ENCODE assay signal across 17 cellular contexts in genomic region chr2:216960926-216961325, GRCh38.
"Had no signal": no experiment of that assay in that cellular context is flagged by ENCODE, and none has a peak within 500 bp of the region (broad histone marks: within the 10 kb centered on the region; RNA-seq: fewer than 3 reads in every experiment).

No MANE protein-coding gene starts in this region.

- H3K9me3 Mint-ChIP-seq: activated CD4-positive, alpha-beta memory T cell treated with anti-CD3 and anti-CD28 coated beads for 36 hours; activated naive CD4-positive, alpha-beta T cell treated with anti-CD3 and anti-CD28 coated beads, Interleukin-2, amount 10 ng/mL, durations not matched to agents 7 days and 5 days; type B pancreatic cell had no signal

- H3K27ac Mint-ChIP-seq: activated CD4-positive, alpha-beta memory T cell treated with anti-CD3 and anti-CD28 coated beads for 36 hours; activated naive CD4-positive, alpha-beta T cell treated with anti-CD3 and anti-CD28 coated beads, Interleukin-2, amount 10 ng/mL, durations not matched to agents 7 days and 5 days; stimulated activated naive B cell treated with anti-CD40 and anti-IgM and Interleukin-4, amounts not matched to agents 10 μg/mL and 1 μg/mL and 100 μg/mL, for 72 hours; type B pancreatic cell had no signal

- H3K36me3 Mint-ChIP-seq: activated CD4-positive, alpha-beta memory T cell treated with anti-CD3 and anti-CD28 coated beads for 36 hours; activated naive CD4-positive, alpha-beta T cell treated with anti-CD3 and anti-CD28 coated beads, Interleukin-2, amount 10 ng/mL, durations not matched to agents 7 days and 5 days; stimulated activated naive B cell treated with anti-CD40 and anti-IgM and Interleukin-4, amounts not matched to agents 10 μg/mL and 1 μg/mL and 100 μg/mL, for 72 hours; type B pancreatic cell had no signal

- ATAC-seq: body of pancreas; gastroesophageal sphincter; left ventricle myocardium superior; right lobe of liver; stimulated activated naive B cell treated with anti-CD40 and anti-IgM and Interleukin-4, amounts not matched to agents 10 μg/mL and 1 μg/mL and 100 μg/mL, for 72 hours had no signal

- H3K9me3 ChIP-seq: body of pancreas, right lobe of liver, thoracic aorta, vagina had no signal

- DNase-seq: activated CD4-positive, alpha-beta memory T cell treated with anti-CD3 and anti-CD28 coated beads for 36 hours; activated CD4-positive, alpha-beta T cell treated with anti-CD3 and anti-CD28 coated beads for 48 hours; activated naive CD4-positive, alpha-beta T cell treated with anti-CD3 and anti-CD28 coated beads, Interleukin-2, amount 10 ng/mL, durations not matched to agents 7 days and 5 days; activated T-cell treated with anti-CD3 and anti-CD28 coated beads, Interleukin-2, amount 50 U/mL, for 48 hours; body of pancreas; head of caudate nucleus; left ventricle myocardium superior; midbrain; right lobe of liver; small intestine; stimulated activated CD4-positive, alpha-beta T cell treated with anti-CD3 and anti-CD28 coated beads, Interleukin-15, amount 100 ng/mL, for 24 hours; stimulated activated naive B cell treated with anti-CD40 and anti-IgM and Interleukin-4, amounts not matched to agents 10 μg/mL and 1 μg/mL and 100 μg/mL, for 72 hours had no signal

- H3K36me3 ChIP-seq: gastroesophageal sphincter, right lobe of liver, thoracic aorta, vagina had no signal

- H3K4me1 Mint-ChIP-seq: activated naive CD4-positive, alpha-beta T cell treated with anti-CD3 and anti-CD28 coated beads, Interleukin-2, amount 10 ng/mL, durations not matched to agents 7 days and 5 days; stimulated activated naive B cell treated with anti-CD40 and anti-IgM and Interleukin-4, amounts not matched to agents 10 μg/mL and 1 μg/mL and 100 μg/mL, for 72 hours had no signal

- H3K4me3 Mint-ChIP-seq: activated CD4-positive, alpha-beta memory T cell treated with anti-CD3 and anti-CD28 coated beads for 36 hours; activated naive CD4-positive, alpha-beta T cell treated with anti-CD3 and anti-CD28 coated beads, Interleukin-2, amount 10 ng/mL, durations not matched to agents 7 days and 5 days; stimulated activated naive B cell treated with anti-CD40 and anti-IgM and Interleukin-4, amounts not matched to agents 10 μg/mL and 1 μg/mL and 100 μg/mL, for 72 hours; type B pancreatic cell had no signal

- H3K27ac ChIP-seq: body of pancreas, epithelial cell of prostate, gastroesophageal sphincter, right lobe of liver, thoracic aorta, vagina had no signal

- H3K4me3 ChIP-seq: body of pancreas, gastroesophageal sphincter, right lobe of liver, thoracic aorta, vagina had no signal

- H3K27me3 Mint-ChIP-seq: type B pancreatic cell had no signal

- H3K4me1 ChIP-seq: body of pancreas, gastroesophageal sphincter, right lobe of liver, vagina had no signal

- H3K27me3 ChIP-seq: body of pancreas, gastroesophageal sphincter, right lobe of liver, vagina had no signal
